ENCODE assay signal across 12 cellular contexts in genomic region chr3:126348308-126348920, GRCh38. TPM values are rescaled to one million over a fixed set of nuclear protein-coding genes. Genes with fewer than 3 reads are reported as not detected.
DNase-seq lines count a peak whose midpoint lies in the region; ATAC-seq and TF ChIP-seq lines count a peak whose summit lies in the region.
"Had no signal": no experiment of that assay in that cellular context is flagged by ENCODE, and none has a peak within 500 bp of the region (broad histone marks: within the 10 kb centered on the region; RNA-seq: fewer than 3 reads in every experiment).

No MANE protein-coding gene starts in this region.

- no peaks in the 10 kb centered on the region for H3K27me3 ChIP-seq in subcutaneous abdominal adipose tissue (ENCODE audit: control insufficient read depth in 5 of 5, insufficient read depth in 4 of 5, low read length in 5 of 5)
- H3K27me3 ChIP-seq: ascending aorta, Peyer's patch had no signal

- H3K4me3 ChIP-seq in OCI-LY7 (ENCODE audit: low read depth, low read length, poor library complexity, severe bottlenecking) (no peak overlapping the region), fibroblast of the aortic adventitia (ENCODE audit: low read depth, low read length) (no peak overlapping the region), subcutaneous abdominal adipose tissue (ENCODE audit: low read depth in 1 of 5, low read length in 5 of 5) (no peak overlapping the region)
- H3K4me3 ChIP-seq: ascending aorta, Peyer's patch had no signal

- POLR2A ChIA-PET in OCI-LY7 (lab: Charles Lee): interaction anchor here (0.6 kb wide), 1 partner anchor 747 kb away, joined by 7 read pairs; no protein-coding TSS in a partner anchor

- H3K9me3 ChIP-seq in OCI-LY7 (ENCODE audit: low read length): no peaks in the 10 kb centered on the region
- H3K9me3 ChIP-seq in subcutaneous abdominal adipose tissue (ENCODE audit: control insufficient read depth in 5 of 5, low read length in 5 of 5): no peaks in the 10 kb centered on the region
- H3K9me3 ChIP-seq: ascending aorta, Peyer's patch had no signal

- H3K27ac ChIP-seq in OCI-LY7 (ENCODE audit: low read depth, low read length, poor library complexity, severe bottlenecking) (no peak overlapping the region), subcutaneous abdominal adipose tissue (ENCODE audit: low read depth, low read length) (peak overlapping the region; percentile 93)
- H3K27ac ChIP-seq: Peyer's patch had no signal

- DNase-seq in NCI-H82 (lab: John Stamatoyannopoulos, UW) (peak; percentile 46), NCI-H82 treated with DMSO at 0.1 percent for 48 hours (lab: John Stamatoyannopoulos, UW; ENCODE audit: unreplicated experiment) (no peak), OCI-LY7 (ENCODE audit: low spot score) (no peak), fibroblast of the aortic adventitia (ENCODE audit: low read depth) (no peak), NCI-H128 (lab: John Stamatoyannopoulos, UW; ENCODE audit: unreplicated experiment) (no peak)
- no peak for DNase-seq in stimulated activated CD4-positive, alpha-beta T cell treated with anti-CD3 and anti-CD28 coated beads, Interleukin-12 subunit alpha, Interleukin-12 subunit beta, amount 100 ng/mL, for 4 hours
- DNase-seq: NCI-H1105 treated with DMSO at 0.1 percent for 48 hours had no signal

- H2AFZ ChIP-seq in OCI-LY7 (ENCODE audit: low read length): no peak overlapping the region

- H3K79me2 ChIP-seq in OCI-LY7 (ENCODE audit: insufficient read depth, low read depth, low read length): no peaks in the 10 kb centered on the region

- no peak for ATAC-seq in HG03378 (IDR thresholded peaks at IDR 0.05; ENCODE audit: unreplicated experiment)

- H4K20me1 ChIP-seq in OCI-LY7 (ENCODE audit: insufficient read depth, low read length): no peaks in the 10 kb centered on the region; the same call in 1 of the 2 replicates

- intact Hi-C loops in OCI-LY7 (cut with micrococcal nuclease; ENCODE audit: unreplicated experiment): no loop called here

- no TSS peak for BruUV-seq in OCI-LY7 (replicated peaks; lab: Mats Ljungman, UMichigan)

- H3K9me2 ChIP-seq in OCI-LY7 (ENCODE audit: insufficient read depth, low read length): no peaks in the 10 kb centered on the region

- no peaks in the 10 kb centered on the region for H3K4me1 ChIP-seq in OCI-LY7 (ENCODE audit: insufficient read depth, low read length, poor library complexity, severe bottlenecking)
- peaks cover 8 to 85% (median 63%) of the 10 kb centered on the region in 5 donors for H3K4me1 ChIP-seq in subcutaneous abdominal adipose tissue (ENCODE audit: control insufficient read depth in 5 of 5, insufficient read depth in 5 of 5, low read length in 5 of 5)
- H3K4me1 ChIP-seq: Peyer's patch had no signal

- CTCF ChIA-PET in OCI-LY7 (lab: Charles Lee; ENCODE audit: unreplicated experiment): no interaction called here

- peak; percentile 47 for TF ChIP-seq CTCF in OCI-LY7 (conservative IDR thresholded peaks at IDR 0.05; ENCODE audit: low read length)
- TF ChIP-seq CTCF in fibroblast of the aortic adventitia (IDR thresholded peaks at IDR 0.05; ENCODE audit: insufficient read depth, low read length): peak; percentile 26

- H3K36me3 ChIP-seq in OCI-LY7 (ENCODE audit: insufficient read depth, low read length) (no peaks in the 10 kb centered on the region), subcutaneous abdominal adipose tissue (ENCODE audit: control insufficient read depth in 5 of 5, insufficient read depth in 5 of 5, low read length in 5 of 5) (peaks cover 0 to 34% (median 23%) of the 10 kb centered on the region in 5 donors)

- H3K4me2 ChIP-seq in OCI-LY7 (ENCODE audit: low read length): no peak overlapping the region

- H3K9ac ChIP-seq in subcutaneous abdominal adipose tissue (ENCODE audit: low read length in 5 of 5): peak overlapping the region in 2 of 5 donors; percentile 5 to 55

RNA-seq across cellular contexts. Expression of gene KLF15, which starts 8.8 kb away (rescaled TPM):
- total RNA-seq in OCI-LY7 (2014; rRNA removed; shearing (Covaris generic)): 12.3 and 13.8 TPM in 2 replicates
- 26.4 and 35.0 TPM in 2 replicates for total RNA-seq in OCI-LY7 (2022)
- total RNA-seq in fibroblast of the aortic adventitia (ENCODE audit: low replicate concordance): 1.5 and 3.2 TPM in 2 replicates

RNA-seq across cellular contexts. Expression of gene CFAP100, which starts 46.3 kb away (rescaled TPM):
- total RNA-seq in OCI-LY7 (2014; rRNA removed; shearing (Covaris generic)): not detected in 2 replicates
- not detected in 2 replicates for total RNA-seq in OCI-LY7 (2022)
- not detected in 2 replicates for total RNA-seq in fibroblast of the aortic adventitia (ENCODE audit: low replicate concordance)
- total RNA-seq: ascending aorta, Peyer's patch, subcutaneous adipose tissue had no signal
